In the genomic region with DNA sequence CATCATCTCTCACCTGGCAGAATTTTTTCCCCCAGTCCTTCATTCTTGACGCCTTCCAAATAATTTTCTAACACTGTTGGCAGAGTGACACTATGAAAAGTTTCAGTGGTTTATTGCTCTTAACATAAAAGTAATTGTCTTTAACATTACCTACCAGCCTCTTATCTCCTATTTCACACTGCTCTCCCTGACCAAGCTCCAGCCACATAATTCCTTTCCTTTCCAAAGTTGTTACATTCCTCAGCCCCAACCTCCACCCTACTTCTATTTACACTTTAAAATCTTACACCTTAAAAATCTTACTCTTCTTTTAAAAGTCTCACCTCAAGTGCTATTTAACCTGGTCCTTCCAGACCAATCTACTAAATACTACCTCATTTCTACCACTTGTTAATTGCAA, we compare ENCODE assay signal across 25 cellular contexts. TPM values are rescaled to one million over a fixed set of nuclear protein-coding genes. Genes with fewer than 3 reads are reported as not detected.
"Had no signal": no experiment of that assay in that cellular context is flagged by ENCODE, and none has a peak within 500 bp of the region (broad histone marks: within the 10 kb centered on the region; RNA-seq: fewer than 3 reads in every experiment).

No MANE protein-coding gene starts in this region.

- H3K27ac ChIP-seq: ascending aorta, heart right ventricle, lower lobe of right lung, skin epidermis, tibial nerve, vagina had no signal

- H3K4me3 Mint-ChIP-seq: activated naive CD8-positive, alpha-beta T cell treated with anti-CD3 and anti-CD28 coated beads, Interleukin-2, amount 50 U/mL, for 24 hours; dendritic cell treated with granulocyte-macrophage colony-stimulating factor and Interleukin-4, amounts not matched to agents 40 ng/mL and 50 ng/mL, for 4 days; effector memory CD8-positive, alpha-beta T cell had no signal

- H3K9me3 Mint-ChIP-seq: activated naive CD8-positive, alpha-beta T cell treated with anti-CD3 and anti-CD28 coated beads, Interleukin-2, amount 50 U/mL, for 24 hours; dendritic cell treated with granulocyte-macrophage colony-stimulating factor and Interleukin-4, amounts not matched to agents 40 ng/mL and 50 ng/mL, for 4 days; effector memory CD8-positive, alpha-beta T cell had no signal

- H3K4me1 ChIP-seq: ascending aorta, lower lobe of right lung, vagina had no signal

- H3K9me3 ChIP-seq: ascending aorta, heart right ventricle, lower lobe of right lung, tibial nerve, vagina had no signal

- H3K36me3 ChIP-seq: ascending aorta, heart right ventricle, lower lobe of right lung, tibial nerve, vagina had no signal

- DNase-seq: activated naive CD4-positive, alpha-beta T cell; activated naive CD8-positive, alpha-beta T cell treated with anti-CD3 and anti-CD28 coated beads, Interleukin-2, amount 50 U/mL, for 24 hours; activated T-cell treated with anti-CD3 and anti-CD28 coated beads for 4 hours; effector memory CD8-positive, alpha-beta T cell; heart right ventricle; left cardiac atrium; lower lobe of right lung; nucleus accumbens; right cardiac atrium; stimulated activated CD4-positive, alpha-beta T cell treated with anti-CD3 and anti-CD28 coated beads, Interleukin-4, amount 100 ng/mL, for 24 hours; stimulated activated naive CD4-positive, alpha-beta T cell treated with Interleukin-2 at 50 U/mL for 16 hours; substantia nigra; SW 1271 had no signal

- H3K27ac Mint-ChIP-seq: activated naive CD8-positive, alpha-beta T cell treated with anti-CD3 and anti-CD28 coated beads, Interleukin-2, amount 50 U/mL, for 24 hours; dendritic cell treated with granulocyte-macrophage colony-stimulating factor and Interleukin-4, amounts not matched to agents 40 ng/mL and 50 ng/mL, for 4 days; effector memory CD8-positive, alpha-beta T cell had no signal

- ATAC-seq: activated naive CD8-positive, alpha-beta T cell treated with anti-CD3 and anti-CD28 coated beads, Interleukin-2, amount 50 U/mL, for 24 hours; effector memory CD8-positive, alpha-beta T cell; heart right ventricle; left cardiac atrium; lower lobe of right lung; right cardiac atrium had no signal

- H3K4me3 ChIP-seq: ascending aorta, heart right ventricle, lower lobe of right lung, skin epidermis, tibial nerve, vagina had no signal

- H3K27me3 ChIP-seq: ascending aorta, vagina had no signal

RNA-seq across cellular contexts. Expression of a gene that starts 2.8 kb away (rescaled TPM):
- total RNA-seq: ascending aorta; bronchial epithelial cell; epithelial cell of proximal tubule; heart right ventricle; left cardiac atrium; lower lobe of right lung; posterior vena cava; T-helper 2 cell treated with Interferon-gamma antibody and Interleukin-4, amounts not matched to agents 100 ng/mL and 5 ng/mL, for 36 hours; tibial nerve; vagina had no signal
- polyA plus RNA-seq: right cardiac atrium had no signal

RNA-seq across cellular contexts. Expression of a gene that starts 18.3 kb away (rescaled TPM):
- total RNA-seq: activated CD8-positive, alpha-beta memory T cell treated with anti-CD3 and anti-CD28 coated beads for 36 hours; ascending aorta; bronchial epithelial cell; cerebellum; epithelial cell of proximal tubule; frontal cortex; heart right ventricle; left cardiac atrium; lower lobe of right lung; posterior vena cava; right cardiac atrium; T-helper 2 cell treated with Interferon-gamma antibody and Interleukin-4, amounts not matched to agents 100 ng/mL and 5 ng/mL, for 36 hours; tibial nerve; vagina had no signal
- polyA plus RNA-seq: heart right ventricle, right cardiac atrium had no signal
